In genomic region chr21:46051821-46052675, GRCh38 we compare ENCODE assay signal across 20 cellular contexts. TPM values are rescaled to one million over a fixed set of nuclear protein-coding genes. Genes with fewer than 3 reads are reported as not detected.
A peak's percentile ranks its signal among the peaks of the same experiment; 100 is the strongest.
DNase-seq lines count a peak whose midpoint lies in the region; ATAC-seq and TF ChIP-seq lines count a peak whose summit lies in the region.
"Had no signal": no experiment of that assay in that cellular context is flagged by ENCODE, and none has a peak within 500 bp of the region (broad histone marks: within the 10 kb centered on the region; RNA-seq: fewer than 3 reads in every experiment).

No MANE protein-coding gene starts in this region.

- no peak for TF ChIP-seq EP300 in ovary (IDR thresholded peaks at IDR 0.05)

- ATAC-seq in PC-3 (no peak; the same call in 1 of the 2 replicates), GM18520 (IDR thresholded peaks at IDR 0.05; ENCODE audit: unreplicated experiment) (no peak)
- no peak for ATAC-seq in stimulated activated memory B cell treated with anti-CD40 and anti-IgM and Interleukin-4, amounts not matched to agents 10 μg/mL and 1 μg/mL and 100 μg/mL, for 72 hours
- ATAC-seq: GM23338, left lung had no signal

- no peaks in the 10 kb centered on the region for H4K20me1 ChIP-seq in PC-3 (ENCODE audit: low read length)

- no peak for TF ChIP-seq POLR2A in ovary (IDR thresholded peaks at IDR 0.05)

- no peak overlapping the region for H3K4me3 Mint-ChIP-seq in activated T-helper 2 cell treated with anti-CD3 and anti-CD28 coated beads, Interferon-gamma antibody, Interleukin-2, Interleukin-4, amounts not matched to agents 10 μg/mL and 5 μg/mL and 100 μg/mL, durations not matched to agents 14 hours and 24 hours and 36 hours (ENCODE audit: low read depth)
- H3K4me3 Mint-ChIP-seq in stimulated activated memory B cell treated with anti-CD40 and anti-IgM and Interleukin-4, amounts not matched to agents 10 μg/mL and 1 μg/mL and 100 μg/mL, for 72 hours = no peak overlapping the region
- H3K4me3 Mint-ChIP-seq: activated CD4-positive, alpha-beta T cell treated with anti-CD3 and anti-CD28 coated beads, Interleukin-2, amount 10 ng/mL, durations not matched to agents 7 days and 5 days; GM23338 had no signal

- H3K4me1 ChIP-seq in ACC112 (ENCODE audit: control insufficient read depth, insufficient read depth, low read length, unreplicated experiment) (peaks cover 55% of the 10 kb centered on the region), PC-3 (ENCODE audit: insufficient read depth, low read length) (peaks cover 57% of the 10 kb centered on the region), ovary (ENCODE audit: insufficient read depth) (peaks cover 35% of the 10 kb centered on the region)

- no peaks in the 10 kb centered on the region for H3K9me3 Mint-ChIP-seq in activated T-helper 2 cell treated with anti-CD3 and anti-CD28 coated beads, Interferon-gamma antibody, Interleukin-2, Interleukin-4, amounts not matched to agents 10 μg/mL and 5 μg/mL and 100 μg/mL, durations not matched to agents 14 hours and 24 hours and 36 hours
- H3K9me3 Mint-ChIP-seq in stimulated activated memory B cell treated with anti-CD40 and anti-IgM and Interleukin-4, amounts not matched to agents 10 μg/mL and 1 μg/mL and 100 μg/mL, for 72 hours = no peaks in the 10 kb centered on the region
- H3K9me3 Mint-ChIP-seq: activated CD4-positive, alpha-beta T cell treated with anti-CD3 and anti-CD28 coated beads, Interleukin-2, amount 10 ng/mL, durations not matched to agents 7 days and 5 days; GM23338 had no signal

- no peak overlapping the region for H2AFZ ChIP-seq in ACC112 (ENCODE audit: low read length, unreplicated experiment)
- H2AFZ ChIP-seq in PC-3 (ENCODE audit: low read length) = no peak overlapping the region
- H2AFZ ChIP-seq: GM23338 had no signal

- H3F3A ChIP-seq in PC-3 (ENCODE audit: low read length, unreplicated experiment) = no peaks in the 10 kb centered on the region

- H3K4me3 ChIP-seq in ACC112 (ENCODE audit: low read depth, low read length) = no peak overlapping the region
- peak overlapping the region; percentile 64 for H3K4me3 ChIP-seq in PC-3 (ENCODE audit: low read length)
- no peak overlapping the region for H3K4me3 ChIP-seq in ovary
- H3K4me3 ChIP-seq: GM23338, left lung, testis had no signal

- no peaks in the 10 kb centered on the region for H3K79me2 ChIP-seq in ACC112 (ENCODE audit: control insufficient read depth, insufficient read depth, low read length, unreplicated experiment)
- peaks cover 17% of the 10 kb centered on the region for H3K79me2 ChIP-seq in PC-3 (ENCODE audit: low read length)

- peaks cover 5% of the 10 kb centered on the region for H3K4me1 Mint-ChIP-seq in activated T-helper 2 cell treated with anti-CD3 and anti-CD28 coated beads, Interferon-gamma antibody, Interleukin-2, Interleukin-4, amounts not matched to agents 10 μg/mL and 5 μg/mL and 100 μg/mL, durations not matched to agents 14 hours and 24 hours and 36 hours (ENCODE audit: low read depth)
- H3K4me1 Mint-ChIP-seq in stimulated activated memory B cell treated with anti-CD40 and anti-IgM and Interleukin-4, amounts not matched to agents 10 μg/mL and 1 μg/mL and 100 μg/mL, for 72 hours = peaks cover 1% of the 10 kb centered on the region

- H3K27me3 Mint-ChIP-seq in activated T-helper 2 cell treated with anti-CD3 and anti-CD28 coated beads, Interferon-gamma antibody, Interleukin-2, Interleukin-4, amounts not matched to agents 10 μg/mL and 5 μg/mL and 100 μg/mL, durations not matched to agents 14 hours and 24 hours and 36 hours (ENCODE audit: low read depth) = no peaks in the 10 kb centered on the region
- H3K27me3 Mint-ChIP-seq in stimulated activated memory B cell treated with anti-CD40 and anti-IgM and Interleukin-4, amounts not matched to agents 10 μg/mL and 1 μg/mL and 100 μg/mL, for 72 hours = peaks cover 2% of the 10 kb centered on the region

- no peaks in the 10 kb centered on the region for H3K36me3 Mint-ChIP-seq in activated T-helper 2 cell treated with anti-CD3 and anti-CD28 coated beads, Interferon-gamma antibody, Interleukin-2, Interleukin-4, amounts not matched to agents 10 μg/mL and 5 μg/mL and 100 μg/mL, durations not matched to agents 14 hours and 24 hours and 36 hours (ENCODE audit: low read depth)
- no peaks in the 10 kb centered on the region for H3K36me3 Mint-ChIP-seq in stimulated activated memory B cell treated with anti-CD40 and anti-IgM and Interleukin-4, amounts not matched to agents 10 μg/mL and 1 μg/mL and 100 μg/mL, for 72 hours

- H3K9me3 ChIP-seq in PC-3 (ENCODE audit: low read length) = no peaks in the 10 kb centered on the region
- H3K9me3 ChIP-seq in ovary = no peaks in the 10 kb centered on the region
- H3K9me3 ChIP-seq: left lung, neutrophil, testis had no signal

- DNase-seq in PC-3 (no peak), fibroblast of gingiva (ENCODE audit: low read depth) (peak; percentile 52), ovary (peak in 3 of 5 donors; percentile 20 to 39 (median 34)), iPS-NIHi11 (ENCODE audit: low spot score) (no peak)
- no peak for DNase-seq in activated T-helper 2 cell treated with anti-CD3 and anti-CD28 coated beads, Interferon-gamma antibody, Interleukin-2, Interleukin-4, amounts not matched to agents 10 μg/mL and 5 μg/mL and 100 μg/mL, durations not matched to agents 14 hours and 24 hours and 36 hours (ENCODE audit: low spot score)
- DNase-seq: activated CD4-positive, alpha-beta T cell treated with anti-CD3 and anti-CD28 coated beads, Interleukin-2, amount 10 ng/mL, durations not matched to agents 7 days and 5 days; caudate nucleus; NCI-H187 treated with DMSO at 0.1 percent for 48 hours; NCI-H345; SIG-M5; stimulated activated CD4-positive, alpha-beta T cell treated with anti-CD3 and anti-CD28 coated beads, Interleukin-15, amount 100 ng/mL, for 24 hours; testis had no signal

- CTCF ChIA-PET in PC-3 (lab: Charles Lee) = no interaction called here

- POLR2A ChIA-PET in PC-3 (lab: Charles Lee; ENCODE audit: unreplicated experiment) = interaction anchor here (0.6 kb wide), 1 partner anchor 13 kb away, joined by 4 read pairs; no protein-coding TSS in a partner anchor

- H3K27ac Mint-ChIP-seq in activated T-helper 2 cell treated with anti-CD3 and anti-CD28 coated beads, Interferon-gamma antibody, Interleukin-2, Interleukin-4, amounts not matched to agents 10 μg/mL and 5 μg/mL and 100 μg/mL, durations not matched to agents 14 hours and 24 hours and 36 hours = no peak overlapping the region
- no peak overlapping the region for H3K27ac Mint-ChIP-seq in stimulated activated memory B cell treated with anti-CD40 and anti-IgM and Interleukin-4, amounts not matched to agents 10 μg/mL and 1 μg/mL and 100 μg/mL, for 72 hours
- H3K27ac Mint-ChIP-seq: activated CD4-positive, alpha-beta T cell treated with anti-CD3 and anti-CD28 coated beads, Interleukin-2, amount 10 ng/mL, durations not matched to agents 7 days and 5 days; GM23338 had no signal

- peak overlapping the region; percentile 81 for H3K4me2 ChIP-seq in PC-3 (ENCODE audit: low read length)
- H3K4me2 ChIP-seq: GM23338, KMS-11 had no signal

- no peaks in the 10 kb centered on the region for H3K27me3 ChIP-seq in ACC112 (ENCODE audit: insufficient read depth, low read length)
- no peaks in the 10 kb centered on the region for H3K27me3 ChIP-seq in PC-3 (ENCODE audit: low read length)
- no peaks in the 10 kb centered on the region for H3K27me3 ChIP-seq in ovary
- H3K27me3 ChIP-seq: testis had no signal

- H3K9me2 ChIP-seq in PC-3 (replicated peaks; ENCODE audit: low read length) = no peaks in the 10 kb centered on the region

- 91 to 93% (median 92%) methylated on average over 33 of the region's 33 CpGs for WGBS in ovary, 3 donors

- peak overlapping the region; percentile 92 for H3K27ac ChIP-seq in ACC112 (ENCODE audit: low read depth, low read length)
- H3K27ac ChIP-seq in PC-3 (ENCODE audit: low read length) = peak overlapping the region; percentile 97
- H3K27ac ChIP-seq in ovary = no peak overlapping the region
- H3K27ac ChIP-seq: KMS-11, left lung, neutrophil, testis had no signal

- BruUV-seq in PC-3 (replicated peaks; lab: Mats Ljungman, UMichigan) = TSS peak; percentile 79

- no peaks in the 10 kb centered on the region for H3K36me3 ChIP-seq in ACC112 (ENCODE audit: insufficient read depth, low read length)
- H3K36me3 ChIP-seq in PC-3 (ENCODE audit: low read depth, low read length) = no peaks in the 10 kb centered on the region
- no peaks in the 10 kb centered on the region for H3K36me3 ChIP-seq in ovary
- H3K36me3 ChIP-seq: left lung, neutrophil had no signal

- TF ChIP-seq CTCF in PC-3 (conservative IDR thresholded peaks at IDR 0.05; ENCODE audit: low read depth, low read length) (no peak), ovary (IDR thresholded peaks at IDR 0.05) (no peak)

- peak overlapping the region; percentile 80 for H3K9ac ChIP-seq in PC-3 (ENCODE audit: low read length)
- H3K9ac ChIP-seq: KMS-11 had no signal

- intact Hi-C loops in PC-3 (cut with micrococcal nuclease) (loop anchor here (5.0 kb wide), 1 partner anchor 70 kb away; the partner anchor contains the start of gene COL6A1), ovary (cut with DNase I) (loop anchor here in 1 of 4 donors (10.0 kb wide), 1 partner anchor 77 kb away; no protein-coding TSS in a partner anchor)
- intact Hi-C loops in activated T-helper 2 cell treated with anti-CD3 and anti-CD28 coated beads, Interferon-gamma antibody, Interleukin-2, Interleukin-4, amounts not matched to agents 10 μg/mL and 5 μg/mL and 100 μg/mL, durations not matched to agents 14 hours and 24 hours and 36 hours (cut with micrococcal nuclease) = no loop called here

RNA-seq across cellular contexts. Expression of gene COL6A2, which starts 45.9 kb away (rescaled TPM):
- 521 and 654 TPM in 2 replicates for total RNA-seq in PC-3 (2014; rRNA removed)
- 1,000 to 10,000 TPM in 1 of 7 donors, 100 to 1,000 TPM in 6; 222 to 1,092 (median 831) TPM for total RNA-seq in ovary
- 100 to 1,000 TPM in 1 of 2 donors, 10 to 100 TPM in 1; 50.9 to 818 TPM for polyA plus RNA-seq in ovary
- total RNA-seq in activated T-helper 2 cell treated with anti-CD3 and anti-CD28 coated beads, Interferon-gamma antibody, Interleukin-2, Interleukin-4, amounts not matched to agents 10 μg/mL and 5 μg/mL and 100 μg/mL, durations not matched to agents 14 hours and 24 hours and 36 hours = 2.2 TPM in 2 replicates
- total RNA-seq: HT-29 had no signal

Comparison
In these comparisons a context has a peak if more than half of its experiments do, and no peak if none do; other contexts are left out.
1. H3K27ac ChIP-seq: peak in ACC112 (single experiment) and PC-3 (single experiment); none in ovary (0 of 2).
2. DNase-seq: peak in fibroblast of gingiva (single experiment) and ovary (3 of 5); none in PC-3 (single experiment), activated T-helper 2 cell treated with anti-CD3 and anti-CD28 coated beads, Interferon-gamma antibody, Interleukin-2, Interleukin-4, amounts not matched to agents 10 μg/mL and 5 μg/mL and 100 μg/mL, durations not matched to agents 14 hours and 24 hours and 36 hours (single experiment) and iPS-NIHi11 (single experiment).
3. RNA of gene COL6A2, which starts 45.9 kb away (total RNA-seq): 222 to 1,092 TPM in ovary and 521 to 654 TPM in PC-3; 2.2 TPM in activated T-helper 2 cell treated with anti-CD3 and anti-CD28 coated beads, Interferon-gamma antibody, Interleukin-2, Interleukin-4, amounts not matched to agents 10 μg/mL and 5 μg/mL and 100 μg/mL, durations not matched to agents 14 hours and 24 hours and 36 hours; every median in the first group is over 10 times any median in the second.